In genomic region chr2:56011624-56012023, GRCh38 we compare ENCODE assay signal across 21 cellular contexts.
"Had no signal": no experiment of that assay in that cellular context is flagged by ENCODE, and none has a peak within 500 bp of the region (broad histone marks: within the 10 kb centered on the region; RNA-seq: fewer than 3 reads in every experiment).

No MANE protein-coding gene starts in this region.

- H3K36me3 Mint-ChIP-seq: IgD-negative memory B cell had no signal

- H3K4me3 Mint-ChIP-seq: IgD-negative memory B cell had no signal

- ATAC-seq: K562 had no signal

- FAIRE-seq: K562, RCC 7860 had no signal

- DNase-seq: Kasumi-1, MM.1S, NCI-H1436, NCI-H187, NCI-H2029, NCI-H2081 treated with DMSO at 0.1 percent for 48 hours, NCI-H2171, NCI-H226, NCI-H446, NCI-H510A, NCI-H524 treated with DMSO at 0.1 percent for 48 hours, NCI-H774, Right ventricle myocardium superior, RPMI8226, SIG-M5 had no signal

- H3K9ac ChIP-seq: KMS-11 had no signal

- H3K9me3 ChIP-seq: SJSA1 had no signal

- H3K27ac ChIP-seq: KMS-11, SJSA1, SK-N-MC had no signal

- H3K27ac Mint-ChIP-seq: IgD-negative memory B cell had no signal

- H3K27me3 ChIP-seq: SJSA1 had no signal

- H3K36me3 ChIP-seq: SJSA1 had no signal

- H3K4me3 ChIP-seq: K562, SJSA1, SK-N-MC had no signal

- H3K4me2 ChIP-seq: KMS-11 had no signal
